ENCODE assay signal across 23 cellular contexts in the genomic region with DNA sequence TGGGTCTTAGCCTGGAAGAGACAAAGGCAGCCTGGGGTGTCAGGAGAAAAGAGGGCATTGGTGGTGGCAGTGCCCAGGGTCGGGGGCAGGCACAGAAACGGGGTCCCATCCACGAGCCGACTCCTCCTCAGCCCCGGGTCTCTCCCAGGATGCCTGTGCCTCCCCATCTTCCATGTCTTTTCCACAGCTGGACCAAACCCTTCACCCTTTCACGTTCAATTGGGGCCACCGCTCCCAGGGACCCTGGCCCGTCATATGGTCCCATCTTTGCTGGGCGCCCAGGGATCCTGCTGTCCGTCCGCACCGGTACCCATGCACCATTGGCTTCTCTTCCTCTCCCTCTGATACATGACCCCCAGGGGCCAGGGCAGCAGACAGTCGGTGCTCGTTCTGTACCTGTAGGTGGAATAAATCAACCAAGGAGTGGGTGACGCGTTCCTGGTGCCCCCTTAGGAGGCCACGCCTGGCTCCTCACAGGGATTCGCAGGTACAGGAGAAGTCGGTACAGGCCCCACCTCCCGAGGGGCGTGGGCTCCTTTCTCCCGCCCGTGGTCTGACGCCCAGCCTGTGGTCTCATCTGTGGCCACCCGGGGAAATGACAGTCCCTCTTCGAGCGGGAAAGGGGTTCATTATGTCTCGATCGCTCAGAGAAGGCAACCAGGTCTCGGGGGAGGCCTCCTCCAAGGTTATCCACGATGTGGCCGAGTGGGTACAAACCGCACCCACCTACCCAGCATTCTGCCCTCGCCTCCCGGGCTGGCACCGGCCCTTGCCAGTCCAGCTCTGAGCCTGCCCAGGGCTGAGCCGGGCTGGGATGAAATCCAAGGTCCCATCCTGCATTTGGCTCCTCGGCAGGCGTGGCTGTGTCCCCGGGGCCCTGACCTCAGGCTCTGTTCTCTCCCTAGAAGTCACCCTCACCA.
"Had no signal": no experiment of that assay in that cellular context is flagged by ENCODE, and none has a peak within 500 bp of the region (broad histone marks: within the 10 kb centered on the region; RNA-seq: fewer than 3 reads in every experiment).

No MANE protein-coding gene starts in this region.

- H3K27me3 ChIP-seq: SJSA1 had no signal

- H3K9ac ChIP-seq: SK-N-SH had no signal

- DNase-seq: activated CD4-positive, alpha-beta T cell treated with anti-CD3 and anti-CD28 coated beads, Interleukin-2, amount 10 ng/mL, durations not matched to agents 24 days and 14 days; activated CD4-positive, alpha-beta T cell treated with anti-CD3 and anti-CD28 coated beads, Interleukin-2, amount 50 U/mL, for 4 hours; activated CD8-positive, alpha-beta T cell treated with anti-CD3 and anti-CD28 coated beads for 36 hours; activated naive CD4-positive, alpha-beta T cell treated with anti-CD3 and anti-CD28 coated beads, Interleukin-2, amount 10 ng/mL, durations not matched to agents 7 days and 5 days; activated naive CD8-positive, alpha-beta T cell treated with anti-CD3 and anti-CD28 coated beads, Interleukin-2, amount 50 U/mL, for 24 hours; activated T-cell treated with anti-CD3 and anti-CD28 coated beads, Interleukin-2, amount 50 U/mL, for 1 hour; central memory CD4-positive, alpha-beta T cell; KBM-7; NCI-H1048; NCI-H1436 treated with DMSO at 0.1 percent for 48 hours; NCI-H187; NCI-H2029 treated with DMSO at 0.1 percent for 48 hours; NCI-H2107; NCI-H2171; NCI-H510A; NCI-H748 treated with DMSO at 0.1 percent for 48 hours; NK-92 treated with Interleukin-12 subunit alpha and Interleukin-12 subunit beta, amount 100 ng/mL, for 24 hours; PC-9; SHP77 treated with DMSO at 0.1 percent for 48 hours; SK-N-SH had no signal

- H3K4me2 ChIP-seq: PC-9, SK-N-SH had no signal

- H3K4me3 ChIP-seq: PC-9, SJSA1 had no signal

- FAIRE-seq: bronchial epithelial cell, TTC549 had no signal

- ATAC-seq: activated CD8-positive, alpha-beta T cell treated with anti-CD3 and anti-CD28 coated beads for 36 hours; activated naive CD8-positive, alpha-beta T cell treated with anti-CD3 and anti-CD28 coated beads, Interleukin-2, amount 50 U/mL, for 24 hours had no signal

- H3K36me3 ChIP-seq: SJSA1 had no signal

- H3K9me3 ChIP-seq: SJSA1, SK-N-SH had no signal

- H3K27ac ChIP-seq: PC-9, SJSA1 had no signal

- H2AFZ ChIP-seq: PC-9 had no signal
